1 cellular context compared by ENCODE assay signal in the genomic region with DNA sequence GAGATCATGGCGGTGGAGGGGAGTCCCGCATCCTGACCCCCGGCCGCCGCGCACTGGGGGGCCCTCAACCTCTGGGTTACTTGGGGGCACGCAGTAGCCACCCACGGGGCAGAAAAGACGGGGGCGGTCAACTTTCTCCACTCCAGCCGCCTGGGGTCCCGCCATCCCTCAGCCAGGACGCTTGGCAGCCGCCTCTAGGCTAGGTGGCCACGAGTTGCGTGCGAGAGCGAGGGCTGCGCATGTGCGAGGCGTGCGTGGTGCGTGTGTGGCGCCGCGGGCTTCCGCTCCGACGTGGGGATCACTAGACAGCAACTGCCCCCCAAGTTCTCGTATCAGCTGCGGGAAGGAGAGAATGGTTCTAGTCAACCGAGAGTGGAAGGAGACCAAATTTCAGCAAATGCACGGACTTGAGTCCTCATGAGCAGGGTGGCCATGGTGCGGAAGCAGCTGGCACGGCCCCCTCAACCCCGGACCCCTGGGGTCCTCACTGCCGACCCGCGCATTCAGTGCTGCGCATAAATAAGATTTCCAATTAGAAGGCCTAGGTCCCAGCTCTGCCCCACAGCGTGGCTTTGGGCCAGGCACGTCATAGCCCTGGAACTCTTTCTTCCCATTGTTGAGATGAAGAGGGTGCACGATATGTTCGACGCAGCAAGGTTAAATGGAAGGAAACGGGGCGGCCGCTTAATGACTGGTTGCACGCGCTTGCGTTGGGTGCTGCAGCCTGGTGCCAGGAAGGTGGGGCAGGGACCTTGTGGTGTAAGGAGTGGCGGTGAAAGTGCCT.
TF ChIP-seq lines count a peak whose summit lies in the region.

No MANE protein-coding gene starts in this region.

TF ChIP-seq in K562, 482 proteins besides CTCF, POLR2A, EP300 and RAD21 (continued from another document and continues in another):
- TF ChIP-seq, protein P1, sequence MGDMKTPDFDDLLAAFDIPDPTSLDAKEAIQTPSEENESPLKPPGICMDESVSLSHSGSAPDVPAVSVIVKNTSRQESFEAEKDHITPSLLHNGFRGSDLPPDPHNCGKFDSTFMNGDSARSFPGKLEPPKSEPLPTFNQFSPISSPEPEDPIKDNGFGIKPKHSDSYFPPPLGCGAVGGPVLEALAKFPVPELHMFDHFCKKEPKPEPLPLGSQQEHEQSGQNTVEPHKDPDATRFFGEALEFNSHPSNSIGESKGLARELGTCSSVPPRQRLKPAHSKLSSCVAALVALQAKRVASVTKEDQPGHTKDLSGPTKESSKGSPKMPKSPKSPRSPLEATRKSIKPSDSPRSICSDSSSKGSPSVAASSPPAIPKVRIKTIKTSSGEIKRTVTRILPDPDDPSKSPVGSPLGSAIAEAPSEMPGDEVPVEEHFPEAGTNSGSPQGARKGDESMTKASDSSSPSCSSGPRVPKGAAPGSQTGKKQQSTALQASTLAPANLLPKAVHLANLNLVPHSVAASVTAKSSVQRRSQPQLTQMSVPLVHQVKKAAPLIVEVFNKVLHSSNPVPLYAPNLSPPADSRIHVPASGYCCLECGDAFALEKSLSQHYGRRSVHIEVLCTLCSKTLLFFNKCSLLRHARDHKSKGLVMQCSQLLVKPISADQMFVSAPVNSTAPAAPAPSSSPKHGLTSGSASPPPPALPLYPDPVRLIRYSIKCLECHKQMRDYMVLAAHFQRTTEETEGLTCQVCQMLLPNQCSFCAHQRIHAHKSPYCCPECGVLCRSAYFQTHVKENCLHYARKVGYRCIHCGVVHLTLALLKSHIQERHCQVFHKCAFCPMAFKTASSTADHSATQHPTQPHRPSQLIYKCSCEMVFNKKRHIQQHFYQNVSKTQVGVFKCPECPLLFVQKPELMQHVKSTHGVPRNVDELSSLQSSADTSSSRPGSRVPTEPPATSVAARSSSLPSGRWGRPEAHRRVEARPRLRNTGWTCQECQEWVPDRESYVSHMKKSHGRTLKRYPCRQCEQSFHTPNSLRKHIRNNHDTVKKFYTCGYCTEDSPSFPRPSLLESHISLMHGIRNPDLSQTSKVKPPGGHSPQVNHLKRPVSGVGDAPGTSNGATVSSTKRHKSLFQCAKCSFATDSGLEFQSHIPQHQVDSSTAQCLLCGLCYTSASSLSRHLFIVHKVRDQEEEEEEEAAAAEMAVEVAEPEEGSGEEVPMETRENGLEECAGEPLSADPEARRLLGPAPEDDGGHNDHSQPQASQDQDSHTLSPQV (IDR thresholded peaks at IDR 0.05): no peak
- TF ChIP-seq POLR2H (tag; IDR thresholded peaks at IDR 0.05; ENCODE audit: low read depth) (no peak), ZNF75A (CRISPR knock-in tag; IDR thresholded peaks at IDR 0.05) (no peak), ZNF146 (CRISPR knock-in tag; IDR thresholded peaks at IDR 0.05; ENCODE audit: unreplicated experiment) (no peak), SAFB2 (IDR thresholded peaks at IDR 0.05; ENCODE audit: borderline replicate concordance, low read depth, low read length, severe bottlenecking) (no peak), EGR1 (conservative IDR thresholded peaks at IDR 0.05) (peak; percentile 29; the same call in 1 of the 2 replicates), MCM3 (IDR thresholded peaks at IDR 0.05) (no peak), GATAD2B (IDR thresholded peaks at IDR 0.05; ENCODE audit: borderline replicate concordance) (no peak), BCOR (IDR thresholded peaks at IDR 0.05) (no peak), ZNF121 (CRISPR knock-in tag; conservative IDR thresholded peaks at IDR 0.05) (no peak), PTRF (tag; IDR thresholded peaks at IDR 0.05) (no peak), HCFC1 (IDR thresholded peaks at IDR 0.05; ENCODE audit: low read depth, low read length) (no peak), CSDE1 (IDR thresholded peaks at IDR 0.05) (no peak), ATF1 (CRISPR knock-in tag; IDR thresholded peaks at IDR 0.05) (no peak), ATF1 (tag; IDR thresholded peaks at IDR 0.05) (peak; percentile 25; the same call in 1 of the 2 replicates), PHF21A (IDR thresholded peaks at IDR 0.05; ENCODE audit: borderline replicate concordance, low read depth) (no peak), NR1H2 (CRISPR knock-in tag; IDR thresholded peaks at IDR 0.05) (no peak), RCOR1 (IDR thresholded peaks at IDR 0.05; ENCODE audit: borderline replicate concordance in 1 of 2, low read depth in 2 of 2, low read length in 2 of 2) (no peak), NR2C2 (CRISPR knock-in tag; IDR thresholded peaks at IDR 0.05) (0 out of 2 replicates have a peak, but pooled peaks have one; percentile 25), NR2C2 (tag; IDR thresholded peaks at IDR 0.05) (no peak), ZNF184 (CRISPR knock-in tag; IDR thresholded peaks at IDR 0.05) (no peak), ARID2 (IDR thresholded peaks at IDR 0.05) (no peak), TCF7L2 (IDR thresholded peaks at IDR 0.05; ENCODE audit: low read depth, low read length) (no peak), ASH1L (IDR thresholded peaks at IDR 0.05; ENCODE audit: borderline replicate concordance, low read depth, partially characterized antibody) (no peak), YY1 (IDR thresholded peaks at IDR 0.05; ENCODE audit: borderline replicate concordance in 1 of 3, control insufficient read depth in 1 of 3, extremely low read depth in 1 of 3, insufficient read depth in 3 of 3, insufficient read length in 1 of 3, insufficient replicate concordance in 2 of 3, low read depth in 1 of 3, low read length in 2 of 3) (no peak), HMG20B (CRISPR knock-in tag; IDR thresholded peaks at IDR 0.05) (no peak), ZNF24 (IDR thresholded peaks at IDR 0.05) (no peak), ZFP36 (IDR thresholded peaks at IDR 0.05; ENCODE audit: low read depth, low read length, partially characterized antibody) (no peak), ZNF778 (CRISPR knock-in tag; IDR thresholded peaks at IDR 0.05) (no peak), ZEB2 (IDR thresholded peaks at IDR 0.05) (no peak), L3MBTL2 (IDR thresholded peaks at IDR 0.05) (peak; percentile 84), CBX8 (IDR thresholded peaks at IDR 0.05; ENCODE audit: borderline replicate concordance, extremely low read depth, low read depth, low read length, poor library complexity, severe bottlenecking) (no peak), RBM22 (IDR thresholded peaks at IDR 0.05; ENCODE audit: low read depth, low read length, poor library complexity, severe bottlenecking) (no peak), ZNF717 (CRISPR knock-in tag; IDR thresholded peaks at IDR 0.05) (no peak), FOXK2 (conservative IDR thresholded peaks at IDR 0.05 in 1 of 2, IDR thresholded peaks at IDR 0.05 in 1 of 2; ENCODE audit: low read depth in 2 of 2) (no peak), MBD2 (IDR thresholded peaks at IDR 0.05; ENCODE audit: borderline replicate concordance, low read depth) (no peak), MCM2 (IDR thresholded peaks at IDR 0.05; ENCODE audit: low read depth) (no peak), TEAD4 (IDR thresholded peaks at IDR 0.05; ENCODE audit: low read length) (no peak), TEAD4 (CRISPR knock-in tag; IDR thresholded peaks at IDR 0.05; ENCODE audit: borderline replicate concordance) (no peak; the same call in 1 of the 2 replicates), NR2C1 (IDR thresholded peaks at IDR 0.05) (no peak), NR2C1 (tag; IDR thresholded peaks at IDR 0.05) (no peak), KDM2B (CRISPR knock-in tag; IDR thresholded peaks at IDR 0.05) (no peak), POLR3G (IDR thresholded peaks at IDR 0.05; ENCODE audit: extremely low read depth, insufficient read length, insufficient replicate concordance) (no peak), SMARCA4 (IDR thresholded peaks at IDR 0.05) (no peak), ZNF133 (CRISPR knock-in tag; IDR thresholded peaks at IDR 0.05) (no peak), MECOM (CRISPR knock-in tag; IDR thresholded peaks at IDR 0.05) (no peak), ZC3H8 (IDR thresholded peaks at IDR 0.05) (no peak)
- TF ChIP-seq, protein P2, sequence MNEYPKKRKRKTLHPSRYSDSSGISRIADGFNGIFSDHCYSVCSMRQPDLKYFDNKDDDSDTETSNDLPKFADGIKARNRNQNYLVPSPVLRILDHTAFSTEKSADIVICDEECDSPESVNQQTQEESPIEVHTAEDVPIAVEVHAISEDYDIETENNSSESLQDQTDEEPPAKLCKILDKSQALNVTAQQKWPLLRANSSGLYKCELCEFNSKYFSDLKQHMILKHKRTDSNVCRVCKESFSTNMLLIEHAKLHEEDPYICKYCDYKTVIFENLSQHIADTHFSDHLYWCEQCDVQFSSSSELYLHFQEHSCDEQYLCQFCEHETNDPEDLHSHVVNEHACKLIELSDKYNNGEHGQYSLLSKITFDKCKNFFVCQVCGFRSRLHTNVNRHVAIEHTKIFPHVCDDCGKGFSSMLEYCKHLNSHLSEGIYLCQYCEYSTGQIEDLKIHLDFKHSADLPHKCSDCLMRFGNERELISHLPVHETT (CRISPR knock-in tag; conservative IDR thresholded peaks at IDR 0.05 in 1 of 2, IDR thresholded peaks at IDR 0.05 in 1 of 2): peak in 1 of 2 experiments; percentile 78; a peak in 1 of 4 replicates
- TF ChIP-seq, protein P3, sequence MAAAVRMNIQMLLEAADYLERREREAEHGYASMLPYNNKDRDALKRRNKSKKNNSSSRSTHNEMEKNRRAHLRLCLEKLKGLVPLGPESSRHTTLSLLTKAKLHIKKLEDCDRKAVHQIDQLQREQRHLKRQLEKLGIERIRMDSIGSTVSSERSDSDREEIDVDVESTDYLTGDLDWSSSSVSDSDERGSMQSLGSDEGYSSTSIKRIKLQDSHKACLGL (CRISPR knock-in tag; IDR thresholded peaks at IDR 0.05; ENCODE audit: borderline replicate concordance, poor library complexity, severe bottlenecking): no peak
- TF ChIP-seq, protein P4, sequence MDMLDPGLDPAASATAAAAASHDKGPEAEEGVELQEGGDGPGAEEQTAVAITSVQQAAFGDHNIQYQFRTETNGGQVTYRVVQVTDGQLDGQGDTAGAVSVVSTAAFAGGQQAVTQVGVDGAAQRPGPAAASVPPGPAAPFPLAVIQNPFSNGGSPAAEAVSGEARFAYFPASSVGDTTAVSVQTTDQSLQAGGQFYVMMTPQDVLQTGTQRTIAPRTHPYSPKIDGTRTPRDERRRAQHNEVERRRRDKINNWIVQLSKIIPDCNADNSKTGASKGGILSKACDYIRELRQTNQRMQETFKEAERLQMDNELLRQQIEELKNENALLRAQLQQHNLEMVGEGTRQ (CRISPR knock-in tag; IDR thresholded peaks at IDR 0.05): no peak
- TF ChIP-seq, protein P5, sequence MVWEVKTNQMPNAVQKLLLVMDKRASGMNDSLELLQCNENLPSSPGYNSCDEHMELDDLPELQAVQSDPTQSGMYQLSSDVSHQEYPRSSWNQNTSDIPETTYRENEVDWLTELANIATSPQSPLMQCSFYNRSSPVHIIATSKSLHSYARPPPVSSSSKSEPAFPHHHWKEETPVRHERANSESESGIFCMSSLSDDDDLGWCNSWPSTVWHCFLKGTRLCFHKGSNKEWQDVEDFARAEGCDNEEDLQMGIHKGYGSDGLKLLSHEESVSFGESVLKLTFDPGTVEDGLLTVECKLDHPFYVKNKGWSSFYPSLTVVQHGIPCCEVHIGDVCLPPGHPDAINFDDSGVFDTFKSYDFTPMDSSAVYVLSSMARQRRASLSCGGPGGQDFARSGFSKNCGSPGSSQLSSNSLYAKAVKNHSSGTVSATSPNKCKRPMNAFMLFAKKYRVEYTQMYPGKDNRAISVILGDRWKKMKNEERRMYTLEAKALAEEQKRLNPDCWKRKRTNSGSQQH (CRISPR knock-in tag; IDR thresholded peaks at IDR 0.05): no peak
- TF ChIP-seq, protein P6, sequence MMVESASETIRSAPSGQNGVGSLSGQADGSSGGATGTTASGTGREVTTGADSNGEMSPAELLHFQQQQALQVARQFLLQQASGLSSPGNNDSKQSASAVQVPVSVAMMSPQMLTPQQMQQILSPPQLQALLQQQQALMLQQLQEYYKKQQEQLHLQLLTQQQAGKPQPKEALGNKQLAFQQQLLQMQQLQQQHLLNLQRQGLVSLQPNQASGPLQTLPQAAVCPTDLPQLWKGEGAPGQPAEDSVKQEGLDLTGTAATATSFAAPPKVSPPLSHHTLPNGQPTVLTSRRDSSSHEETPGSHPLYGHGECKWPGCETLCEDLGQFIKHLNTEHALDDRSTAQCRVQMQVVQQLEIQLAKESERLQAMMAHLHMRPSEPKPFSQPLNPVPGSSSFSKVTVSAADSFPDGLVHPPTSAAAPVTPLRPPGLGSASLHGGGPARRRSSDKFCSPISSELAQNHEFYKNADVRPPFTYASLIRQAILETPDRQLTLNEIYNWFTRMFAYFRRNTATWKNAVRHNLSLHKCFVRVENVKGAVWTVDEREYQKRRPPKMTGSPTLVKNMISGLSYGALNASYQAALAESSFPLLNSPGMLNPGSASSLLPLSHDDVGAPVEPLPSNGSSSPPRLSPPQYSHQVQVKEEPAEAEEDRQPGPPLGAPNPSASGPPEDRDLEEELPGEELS (CRISPR knock-in tag; IDR thresholded peaks at IDR 0.05; ENCODE audit: borderline replicate concordance): no peak
- TF ChIP-seq, protein P7, sequence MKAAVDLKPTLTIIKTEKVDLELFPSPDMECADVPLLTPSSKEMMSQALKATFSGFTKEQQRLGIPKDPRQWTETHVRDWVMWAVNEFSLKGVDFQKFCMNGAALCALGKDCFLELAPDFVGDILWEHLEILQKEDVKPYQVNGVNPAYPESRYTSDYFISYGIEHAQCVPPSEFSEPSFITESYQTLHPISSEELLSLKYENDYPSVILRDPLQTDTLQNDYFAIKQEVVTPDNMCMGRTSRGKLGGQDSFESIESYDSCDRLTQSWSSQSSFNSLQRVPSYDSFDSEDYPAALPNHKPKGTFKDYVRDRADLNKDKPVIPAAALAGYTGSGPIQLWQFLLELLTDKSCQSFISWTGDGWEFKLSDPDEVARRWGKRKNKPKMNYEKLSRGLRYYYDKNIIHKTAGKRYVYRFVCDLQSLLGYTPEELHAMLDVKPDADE (conservative IDR thresholded peaks at IDR 0.05; ENCODE audit: control insufficient read depth, low read depth, low read length): no peak
- TF ChIP-seq, protein P8, sequence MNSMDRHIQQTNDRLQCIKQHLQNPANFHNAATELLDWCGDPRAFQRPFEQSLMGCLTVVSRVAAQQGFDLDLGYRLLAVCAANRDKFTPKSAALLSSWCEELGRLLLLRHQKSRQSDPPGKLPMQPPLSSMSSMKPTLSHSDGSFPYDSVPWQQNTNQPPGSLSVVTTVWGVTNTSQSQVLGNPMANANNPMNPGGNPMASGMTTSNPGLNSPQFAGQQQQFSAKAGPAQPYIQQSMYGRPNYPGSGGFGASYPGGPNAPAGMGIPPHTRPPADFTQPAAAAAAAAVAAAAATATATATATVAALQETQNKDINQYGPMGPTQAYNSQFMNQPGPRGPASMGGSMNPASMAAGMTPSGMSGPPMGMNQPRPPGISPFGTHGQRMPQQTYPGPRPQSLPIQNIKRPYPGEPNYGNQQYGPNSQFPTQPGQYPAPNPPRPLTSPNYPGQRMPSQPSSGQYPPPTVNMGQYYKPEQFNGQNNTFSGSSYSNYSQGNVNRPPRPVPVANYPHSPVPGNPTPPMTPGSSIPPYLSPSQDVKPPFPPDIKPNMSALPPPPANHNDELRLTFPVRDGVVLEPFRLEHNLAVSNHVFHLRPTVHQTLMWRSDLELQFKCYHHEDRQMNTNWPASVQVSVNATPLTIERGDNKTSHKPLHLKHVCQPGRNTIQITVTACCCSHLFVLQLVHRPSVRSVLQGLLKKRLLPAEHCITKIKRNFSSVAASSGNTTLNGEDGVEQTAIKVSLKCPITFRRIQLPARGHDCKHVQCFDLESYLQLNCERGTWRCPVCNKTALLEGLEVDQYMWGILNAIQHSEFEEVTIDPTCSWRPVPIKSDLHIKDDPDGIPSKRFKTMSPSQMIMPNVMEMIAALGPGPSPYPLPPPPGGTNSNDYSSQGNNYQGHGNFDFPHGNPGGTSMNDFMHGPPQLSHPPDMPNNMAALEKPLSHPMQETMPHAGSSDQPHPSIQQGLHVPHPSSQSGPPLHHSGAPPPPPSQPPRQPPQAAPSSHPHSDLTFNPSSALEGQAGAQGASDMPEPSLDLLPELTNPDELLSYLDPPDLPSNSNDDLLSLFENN (IDR thresholded peaks at IDR 0.05; ENCODE audit: low read depth in 2 of 2, low read length in 2 of 2): no peak
